18 cellular contexts compared by ENCODE assay signal in the genomic region with DNA sequence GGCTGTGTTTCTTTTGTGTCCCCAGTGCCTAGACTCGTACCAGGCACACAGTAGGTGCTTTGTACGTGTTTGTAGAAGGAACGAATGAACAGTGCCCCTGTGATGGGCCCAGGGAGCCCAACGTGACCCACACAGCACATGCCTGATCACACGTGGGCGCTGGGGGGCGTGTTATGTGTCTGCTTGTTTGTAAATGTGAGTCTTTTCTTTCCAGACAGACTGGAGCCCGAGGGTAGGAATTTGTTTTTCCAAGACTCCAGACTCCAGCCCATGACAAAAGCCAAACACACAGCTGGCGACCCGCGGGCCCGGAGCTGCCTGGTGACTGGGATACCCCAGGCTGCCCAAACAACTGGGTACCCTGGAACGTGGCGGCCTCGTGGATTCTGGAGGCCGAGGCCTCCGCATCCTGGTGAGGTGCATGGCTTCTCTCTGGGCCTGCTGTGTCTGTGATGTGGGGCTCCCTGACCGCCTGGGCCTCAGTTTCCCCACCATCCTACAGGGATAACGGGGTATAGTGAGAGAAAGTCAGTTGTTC. TPM values are rescaled to one million over a fixed set of nuclear protein-coding genes. Genes with fewer than 3 reads are reported as not detected.
"Had no signal": no experiment of that assay in that cellular context is flagged by ENCODE, and none has a peak within 500 bp of the region (broad histone marks: within the 10 kb centered on the region; RNA-seq: fewer than 3 reads in every experiment).

No MANE protein-coding gene starts in this region.

- H3K36me3 Mint-ChIP-seq: activated naive CD8-positive, alpha-beta T cell treated with anti-CD3 and anti-CD28 coated beads, Interleukin-2, amount 10 ng/mL, durations not matched to agents 7 days and 5 days; immature natural killer cell; natural killer cell had no signal

- H3K27me3 ChIP-seq: vagina had no signal

- H3K9me3 ChIP-seq: transverse colon, vagina had no signal

- H3K9me3 Mint-ChIP-seq: activated naive CD8-positive, alpha-beta T cell treated with anti-CD3 and anti-CD28 coated beads, Interleukin-2, amount 10 ng/mL, durations not matched to agents 7 days and 5 days; activated T-helper 1 cell treated with anti-CD3 and anti-CD28 coated beads, Interleukin-12 subunit alpha, Interleukin-12 subunit beta, Interleukin-2, Interleukin-4 antibody, amounts not matched to agents 30 ng/mL and 10 ng/mL and 1 ng/mL, durations not matched to agents 14 hours and 24 hours and 36 hours; immature natural killer cell; natural killer cell had no signal

- H3K4me3 ChIP-seq: heart left ventricle, skin epidermis, transverse colon, vagina had no signal

- H3K27ac ChIP-seq: brain microvascular endothelial cell, heart left ventricle, transverse colon, vagina had no signal

- ATAC-seq: heart left ventricle, natural killer cell had no signal

- H3K4me1 ChIP-seq: vagina had no signal

- H3K4me1 Mint-ChIP-seq: activated naive CD8-positive, alpha-beta T cell treated with anti-CD3 and anti-CD28 coated beads, Interleukin-2, amount 10 ng/mL, durations not matched to agents 7 days and 5 days; immature natural killer cell; natural killer cell had no signal

- H3K36me3 ChIP-seq: brain microvascular endothelial cell, heart left ventricle, transverse colon, vagina had no signal

- H3K4me3 Mint-ChIP-seq: activated naive CD8-positive, alpha-beta T cell treated with anti-CD3 and anti-CD28 coated beads, Interleukin-2, amount 10 ng/mL, durations not matched to agents 7 days and 5 days; activated T-helper 1 cell treated with anti-CD3 and anti-CD28 coated beads, Interleukin-12 subunit alpha, Interleukin-12 subunit beta, Interleukin-2, Interleukin-4 antibody, amounts not matched to agents 30 ng/mL and 10 ng/mL and 1 ng/mL, durations not matched to agents 14 hours and 24 hours and 36 hours; dendritic cell treated with granulocyte-macrophage colony-stimulating factor and Interleukin-4, amounts not matched to agents 40 ng/mL and 50 ng/mL, for 4 days; immature natural killer cell; natural killer cell had no signal

- H3K27ac Mint-ChIP-seq: activated naive CD8-positive, alpha-beta T cell treated with anti-CD3 and anti-CD28 coated beads, Interleukin-2, amount 10 ng/mL, durations not matched to agents 7 days and 5 days; activated T-helper 1 cell treated with anti-CD3 and anti-CD28 coated beads, Interleukin-12 subunit alpha, Interleukin-12 subunit beta, Interleukin-2, Interleukin-4 antibody, amounts not matched to agents 30 ng/mL and 10 ng/mL and 1 ng/mL, durations not matched to agents 14 hours and 24 hours and 36 hours; dendritic cell treated with granulocyte-macrophage colony-stimulating factor and Interleukin-4, amounts not matched to agents 40 ng/mL and 50 ng/mL, for 4 days; immature natural killer cell; natural killer cell had no signal

- DNase-seq: activated CD4-positive, alpha-beta T cell treated with anti-CD3 and anti-CD28 coated beads, Interleukin-2, amount 50 U/mL, for 1 hour; activated CD8-positive, alpha-beta memory T cell treated with anti-CD3 and anti-CD28 coated beads for 24 hours; activated naive CD8-positive, alpha-beta T cell treated with anti-CD3 and anti-CD28 coated beads, Interleukin-2, amount 10 ng/mL, durations not matched to agents 7 days and 5 days; brain microvascular endothelial cell; cerebellar nuclear complex; effector memory CD4-positive, alpha-beta T cell; immature natural killer cell; mesenchymal stem cell; natural killer cell; stimulated activated CD4-positive, alpha-beta T cell treated with anti-CD3 and anti-CD28 coated beads, Interleukin-15, amount 100 ng/mL, for 24 hours; stimulated activated CD4-positive, alpha-beta T cell treated with anti-CD3 and anti-CD28 coated beads, Interleukin-4, amount 100 ng/mL, for 1 hour; stimulated activated naive CD4-positive, alpha-beta T cell treated with Interleukin-2 at 50 U/mL for 16 hours; transverse colon had no signal

RNA-seq across cellular contexts. Expression of gene CBFA2T3, which starts 14.9 kb away (rescaled TPM):
- total RNA-seq: activated T-helper 1 cell treated with anti-CD3 and anti-CD28 coated beads, Interleukin-12 subunit alpha, Interleukin-12 subunit beta, Interleukin-2, Interleukin-4 antibody, amounts not matched to agents 30 ng/mL and 10 ng/mL and 1 ng/mL, durations not matched to agents 14 hours and 24 hours and 36 hours had no signal
